ENCODE assay signal across 28 cellular contexts in genomic region chr2:46286715-46287114, GRCh38. TPM values are rescaled to one million over a fixed set of nuclear protein-coding genes. Genes with fewer than 3 reads are reported as not detected.
DNase-seq lines count a peak whose midpoint lies in the region; ATAC-seq and TF ChIP-seq lines count a peak whose summit lies in the region.
"Had no signal": no experiment of that assay in that cellular context is flagged by ENCODE, and none has a peak within 500 bp of the region (broad histone marks: within the 10 kb centered on the region; RNA-seq: fewer than 3 reads in every experiment).

No MANE protein-coding gene starts in this region.

- no peaks in the 10 kb centered on the region for H3K36me3 ChIP-seq in upper lobe of right lung
- H3K36me3 ChIP-seq in ovary = no peaks in the 10 kb centered on the region
- H3K36me3 ChIP-seq: cardiac muscle cell, HAP-1, neural progenitor cell had no signal

- no peak for TF ChIP-seq EP300 in ovary (IDR thresholded peaks at IDR 0.05)

- H3K27ac ChIP-seq in upper lobe of right lung = no peak overlapping the region
- no peak overlapping the region for H3K27ac ChIP-seq in ovary
- H3K27ac ChIP-seq: 22Rv1, cardiac muscle cell, coronary artery, KMS-11, neural progenitor cell had no signal

- no peaks in the 10 kb centered on the region for H3K9me3 ChIP-seq in upper lobe of right lung
- no peaks in the 10 kb centered on the region for H3K9me3 ChIP-seq in ovary
- H3K9me3 ChIP-seq: HAP-1 had no signal

- ATAC-seq in upper lobe of right lung (peak; percentile 32), GM21528 (IDR thresholded peaks at IDR 0.05; ENCODE audit: low FRiP score, unreplicated experiment) (no peak)
- ATAC-seq: activated CD4-positive, alpha-beta T cell treated with anti-CD3 and anti-CD28 coated beads for 36 hours; activated CD8-positive, alpha-beta T cell treated with anti-CD3 and anti-CD28 coated beads, Interleukin-2, amount 10 ng/mL, durations not matched to agents 7 days and 5 days; sciatic nerve; SK-N-SH treated with all-trans-retinoic acid at 6 μM for 48 hours; stimulated activated memory B cell treated with anti-CD40 and anti-IgM and Interleukin-4, amounts not matched to agents 10 μg/mL and 1 μg/mL and 100 μg/mL, for 72 hours had no signal

- H3K4me3 ChIP-seq in upper lobe of right lung = no peak overlapping the region
- H3K4me3 ChIP-seq in ovary = no peak overlapping the region
- H3K4me3 ChIP-seq: cardiac muscle cell, coronary artery, HAP-1, neural progenitor cell had no signal

- H3K27me3 ChIP-seq in upper lobe of right lung (no peaks in the 10 kb centered on the region), ovary (no peaks in the 10 kb centered on the region)
- H3K27me3 ChIP-seq: cardiac muscle cell, neural progenitor cell had no signal

- no peak for TF ChIP-seq POLR2A in ovary (IDR thresholded peaks at IDR 0.05)

- DNase-seq in DMS153 (lab: John Stamatoyannopoulos, UW) (peak; percentile 11), DMS153 treated with DMSO at 0.1 percent for 48 hours (lab: John Stamatoyannopoulos, UW; ENCODE audit: unreplicated experiment) (no peak), NCI-H510A (lab: John Stamatoyannopoulos, UW) (peak; percentile 34), islet precursor cell (peak; percentile 71), upper lobe of right lung (no peak), NCI-H2227 (lab: John Stamatoyannopoulos, UW; ENCODE audit: unreplicated experiment) (no peak), ovary (no peak)
- DNase-seq: activated CD4-positive, alpha-beta T cell treated with anti-CD3 and anti-CD28 coated beads for 36 hours; activated CD8-positive, alpha-beta T cell treated with anti-CD3 and anti-CD28 coated beads, Interleukin-2, amount 10 ng/mL, durations not matched to agents 7 days and 5 days; aorta; CD4-positive, alpha-beta T cell; effector memory CD4-positive, alpha-beta T cell; foreskin melanocyte; NCI-H1694 treated with DMSO at 0.1 percent for 48 hours; NCI-H2227 treated with DMSO at 0.1 percent for 48 hours; stimulated activated CD4-positive, alpha-beta T cell treated with anti-CD3 and anti-CD28 coated beads, Interleukin-4, amount 100 ng/mL, for 4 hours; substantia nigra; T-helper 2 cell had no signal

- H3K4me1 ChIP-seq in upper lobe of right lung (no peaks in the 10 kb centered on the region), ovary (ENCODE audit: insufficient read depth) (no peaks in the 10 kb centered on the region)
- H3K4me1 ChIP-seq: HAP-1 had no signal

- intact Hi-C loops in upper lobe of right lung (cut with DNase I) = no loop called here
- intact Hi-C loops in ovary (cut with DNase I) = no loop called here

- TF ChIP-seq CTCF in upper lobe of right lung (IDR thresholded peaks at IDR 0.05) (no peak), ovary (IDR thresholded peaks at IDR 0.05) (no peak)

- 93 to 98% (median 95%) methylated on average over 3 of the region's 3 CpGs for WGBS in ovary, 3 donors

RNA-seq across cellular contexts. Expression of gene EPAS1, which starts 10.5 kb away (rescaled TPM):
- 1,593 TPM for total RNA-seq in upper lobe of right lung
- total RNA-seq in ovary = 100 to 1,000 TPM in 2 of 7 donors, 10 to 100 TPM in 5; 63.1 to 163 (median 81.0) TPM
- polyA plus RNA-seq in ovary = 100 to 1,000 TPM in 1 of 2 donors, 10 to 100 TPM in 1; 82.7 to 258 TPM

Comparison
In these comparisons a context has a peak if more than half of its experiments do, and no peak if none do; other contexts are left out.
1. DNase-seq: peak in DMS153 (single experiment), NCI-H510A (single experiment) and islet precursor cell (single experiment); none in DMS153 treated with DMSO at 0.1 percent for 48 hours (single experiment), upper lobe of right lung (single experiment), NCI-H2227 (single experiment) and ovary (0 of 5).